19 cellular contexts compared by ENCODE assay signal in genomic region chr1:39168301-39169080, GRCh38. TPM values are rescaled to one million over a fixed set of nuclear protein-coding genes. Genes with fewer than 3 reads are reported as not detected.
A peak's percentile ranks its signal among the peaks of the same experiment; 100 is the strongest.
DNase-seq lines count a peak whose midpoint lies in the region; ATAC-seq and TF ChIP-seq lines count a peak whose summit lies in the region.
"Had no signal": no experiment of that assay in that cellular context is flagged by ENCODE, and none has a peak within 500 bp of the region (broad histone marks: within the 10 kb centered on the region; RNA-seq: fewer than 3 reads in every experiment).

No MANE protein-coding gene starts in this region.

- H3K36me3 Mint-ChIP-seq in CD8-positive, alpha-beta memory T cell: peaks cover 0 to 4% (median 0%) of the 10 kb centered on the region in 3 donors
- H3K36me3 Mint-ChIP-seq in glutamatergic neuron (ENCODE audit: unreplicated experiment) (no peaks in the 10 kb centered on the region), osteocyte (ENCODE audit: unreplicated experiment) (no peaks in the 10 kb centered on the region)

- no peak overlapping the region for H3K4me3 ChIP-seq in CD8-positive, alpha-beta memory T cell (ENCODE audit: low read length)
- H3K4me3 ChIP-seq in RWPE2 (ENCODE audit: severe bottlenecking) (no peak overlapping the region), BE2C (ENCODE audit: low read depth, low read length) (no peak overlapping the region)
- H3K4me3 ChIP-seq: Peyer's patch, SJCRH30 had no signal

- CTCF ChIA-PET in CD8-positive, alpha-beta memory T cell (lab: Charles Lee): interaction anchor here (0.9 kb wide), 1 partner anchor 17 kb away, joined by 3 read pairs; no protein-coding TSS in a partner anchor

- no peak for ATAC-seq in RWPE2 (ENCODE audit: low read depth)
- no peak for ATAC-seq in HG03520 (IDR thresholded peaks at IDR 0.05; ENCODE audit: unreplicated experiment)
- no peak for ATAC-seq in HG03342 (IDR thresholded peaks at IDR 0.05; ENCODE audit: unreplicated experiment)
- ATAC-seq: activated CD4-positive, alpha-beta T cell treated with anti-CD3 and anti-CD28 coated beads for 36 hours; activated T-cell treated with anti-CD3 and anti-CD28 coated beads, Interleukin-2, amount 50 U/mL, for 4 hours; HCT116 had no signal

- H3K27ac ChIP-seq in CD8-positive, alpha-beta memory T cell (ENCODE audit: low read depth, low read length): peak overlapping the region; percentile 45
- H3K27ac ChIP-seq in RWPE2 (ENCODE audit: poor library complexity, severe bottlenecking): peak overlapping the region; percentile 98
- H3K27ac ChIP-seq: Peyer's patch, SJCRH30 had no signal

- H3K9me3 Mint-ChIP-seq in CD8-positive, alpha-beta memory T cell: no peaks in the 10 kb centered on the region
- H3K9me3 Mint-ChIP-seq in glutamatergic neuron (ENCODE audit: unreplicated experiment) (peaks cover 5% of the 10 kb centered on the region), osteocyte (ENCODE audit: unreplicated experiment) (no peaks in the 10 kb centered on the region)
- H3K9me3 Mint-ChIP-seq: activated T-cell treated with anti-CD3 and anti-CD28 coated beads, Interleukin-2, amount 50 U/mL, for 4 hours had no signal

- POLR2A ChIA-PET in CD8-positive, alpha-beta memory T cell (lab: Charles Lee): no interaction called here

- intact Hi-C loops in head of caudate nucleus (cut with DNase I): no loop called here

- no peaks in the 10 kb centered on the region for H3K4me1 Mint-ChIP-seq in CD8-positive, alpha-beta memory T cell
- H3K4me1 Mint-ChIP-seq in glutamatergic neuron (ENCODE audit: low read depth, unreplicated experiment): peaks cover 57% of the 10 kb centered on the region
- peaks cover 76% of the 10 kb centered on the region for H3K4me1 Mint-ChIP-seq in osteocyte (ENCODE audit: unreplicated experiment)

- no peaks in the 10 kb centered on the region for H3K36me3 ChIP-seq in CD8-positive, alpha-beta memory T cell (ENCODE audit: insufficient read depth, low read length)
- H3K36me3 ChIP-seq in RWPE2 (ENCODE audit: low read depth) (no peaks in the 10 kb centered on the region), BE2C (no peaks in the 10 kb centered on the region)
- H3K36me3 ChIP-seq: Peyer's patch, SJCRH30 had no signal

- peaks cover 0 to 3% of the 10 kb centered on the region in 2 donors for H3K27me3 Mint-ChIP-seq in CD8-positive, alpha-beta memory T cell
- H3K27me3 Mint-ChIP-seq in glutamatergic neuron (ENCODE audit: unreplicated experiment): no peaks in the 10 kb centered on the region
- no peaks in the 10 kb centered on the region for H3K27me3 Mint-ChIP-seq in osteocyte (ENCODE audit: unreplicated experiment)
- H3K27me3 Mint-ChIP-seq: activated CD4-positive, alpha-beta T cell treated with anti-CD3 and anti-CD28 coated beads for 36 hours had no signal

- no peak overlapping the region for H3K4me3 Mint-ChIP-seq in CD8-positive, alpha-beta memory T cell
- H3K4me3 Mint-ChIP-seq in glutamatergic neuron (ENCODE audit: unreplicated experiment) (peak overlapping the region; percentile 60), osteocyte (ENCODE audit: unreplicated experiment) (no peak overlapping the region)
- H3K4me3 Mint-ChIP-seq: activated CD4-positive, alpha-beta T cell treated with anti-CD3 and anti-CD28 coated beads for 36 hours; activated T-cell treated with anti-CD3 and anti-CD28 coated beads, Interleukin-2, amount 50 U/mL, for 4 hours had no signal

- no peaks in the 10 kb centered on the region for H3K9me3 ChIP-seq in CD8-positive, alpha-beta memory T cell (ENCODE audit: low read length)
- no peaks in the 10 kb centered on the region for H3K9me3 ChIP-seq in RWPE2 (ENCODE audit: severe bottlenecking)
- no peaks in the 10 kb centered on the region for H3K9me3 ChIP-seq in BE2C
- H3K9me3 ChIP-seq: Peyer's patch, SJCRH30 had no signal

- TF ChIP-seq CTCF in RWPE2 (IDR thresholded peaks at IDR 0.05; ENCODE audit: poor library complexity, severe bottlenecking): no peak
- TF ChIP-seq CTCF in glutamatergic neuron (IDR thresholded peaks at IDR 0.05; ENCODE audit: partially characterized antibody, unreplicated experiment): no peak
- TF ChIP-seq CTCF in osteocyte (IDR thresholded peaks at IDR 0.05): no peak
- no peak for TF ChIP-seq CTCF in BE2C (IDR thresholded peaks at IDR 0.05; ENCODE audit: low read depth, low read length)

- no peaks in the 10 kb centered on the region for H3K4me1 ChIP-seq in CD8-positive, alpha-beta memory T cell (ENCODE audit: insufficient read depth, low read length)
- peaks cover 39% of the 10 kb centered on the region for H3K4me1 ChIP-seq in RWPE2 (ENCODE audit: insufficient read depth, poor library complexity, severe bottlenecking)
- no peaks in the 10 kb centered on the region for H3K4me1 ChIP-seq in BE2C

- no peak for DNase-seq in CD8-positive, alpha-beta memory T cell
- DNase-seq in RWPE2 (ENCODE audit: low spot score) (no peak), glutamatergic neuron (no peak), osteocyte (ENCODE audit: extremely low spot score, unreplicated experiment) (no peak), head of caudate nucleus (no peak), BE2C (no peak)
- DNase-seq: activated CD4-positive, alpha-beta T cell treated with anti-CD3 and anti-CD28 coated beads for 36 hours; activated naive CD4-positive, alpha-beta T cell treated with Interleukin-2 at 50 U/mL for 16 hours; activated T-cell treated with anti-CD3 and anti-CD28 coated beads, Interleukin-2, amount 50 U/mL, for 4 hours; C1 segment of cervical spinal cord; cortex of kidney; NCI-H446 treated with DMSO at 0.1 percent for 48 hours; Peyer's patch; SJCRH30; small intestine; T-helper 1 cell had no signal

- H3K27ac Mint-ChIP-seq in CD8-positive, alpha-beta memory T cell: peak overlapping the region in 2 of 8 donors; percentile 5 to 18
- peak overlapping the region; percentile 11 for H3K27ac Mint-ChIP-seq in glutamatergic neuron (ENCODE audit: unreplicated experiment)
- H3K27ac Mint-ChIP-seq in osteocyte (ENCODE audit: unreplicated experiment): peak overlapping the region; percentile 69
- H3K27ac Mint-ChIP-seq: activated CD4-positive, alpha-beta T cell treated with anti-CD3 and anti-CD28 coated beads for 36 hours had no signal

- no peaks in the 10 kb centered on the region for H3K27me3 ChIP-seq in CD8-positive, alpha-beta memory T cell (ENCODE audit: insufficient read depth, low read length, poor library complexity, severe bottlenecking)
- no peaks in the 10 kb centered on the region for H3K27me3 ChIP-seq in RWPE2 (ENCODE audit: insufficient read depth, poor library complexity, severe bottlenecking)
- no peaks in the 10 kb centered on the region for H3K27me3 ChIP-seq in BE2C
- H3K27me3 ChIP-seq: Peyer's patch, SJCRH30 had no signal

RNA-seq across cellular contexts. Expression of gene MACF1, which starts 36.0 kb away (rescaled TPM):
- 100 to 1,000 TPM; 151 to 154 TPM for total RNA-seq in CD8-positive, alpha-beta memory T cell
- polyA plus RNA-seq in CD8-positive, alpha-beta memory T cell: 87.6 TPM
- total RNA-seq in glutamatergic neuron (ENCODE audit: unreplicated experiment): 657 TPM
- 431 and 452 TPM in 2 replicates for total RNA-seq in osteocyte
- polyA plus RNA-seq in BE2C (2012; ENCODE audit: insufficient read depth, insufficient read length, low read depth): 24.3 TPM
